1 cellular context compared by ENCODE assay signal in genomic region chr5:78362220-78362619, GRCh38.
TF ChIP-seq lines count a peak whose summit lies in the region.

No MANE protein-coding gene starts in this region.

TF ChIP-seq in HEK293, 187 proteins besides CTCF, POLR2A, EP300 and RAD21 (continued from another document):
- TF ChIP-seq ZNF24 (tag by site-specific recombination; IDR thresholded peaks at IDR 0.05): no peak
